In genomic region chr15:52566889-52567288, GRCh38 we compare ENCODE assay signal across 9 cellular contexts. TPM values are rescaled to one million over a fixed set of nuclear protein-coding genes. Genes with fewer than 3 reads are reported as not detected.
DNase-seq lines count a peak whose midpoint lies in the region; ATAC-seq, FAIRE-seq and TF ChIP-seq lines count a peak whose summit lies in the region.
"Had no signal": no experiment of that assay in that cellular context is flagged by ENCODE, and none has a peak within 500 bp of the region (broad histone marks: within the 10 kb centered on the region; RNA-seq: fewer than 3 reads in every experiment).

No MANE protein-coding gene starts in this region.

- no peak for TF ChIP-seq CTCF in astrocyte (IDR thresholded peaks at IDR 0.05; ENCODE audit: insufficient read depth, low read depth, low read length)
- TF ChIP-seq CTCF in vagina (IDR thresholded peaks at IDR 0.05) = no peak

- no peak for ATAC-seq in stimulated activated naive CD8-positive, alpha-beta T cell treated with anti-CD3 and anti-CD28 coated beads, Interleukin-15, Interleukin-2, amounts not matched to agents 100 U/mL and 50 U/mL, for 24 hours
- ATAC-seq in memory B cell (ENCODE audit: low read depth) = no peak
- ATAC-seq in GM18502 (IDR thresholded peaks at IDR 0.05; ENCODE audit: poor library complexity, unreplicated experiment) = no peak

- H3K36me3 Mint-ChIP-seq in stimulated activated naive CD8-positive, alpha-beta T cell treated with anti-CD3 and anti-CD28 coated beads, Interleukin-15, Interleukin-2, amounts not matched to agents 100 ng/mL and 50 ng/mL, for 24 hours (ENCODE audit: low read depth) = peaks cover 39% of the 10 kb centered on the region
- H3K36me3 Mint-ChIP-seq in astrocyte (ENCODE audit: low read depth, unreplicated experiment) (peaks cover 2% of the 10 kb centered on the region), memory B cell (peaks cover 3% of the 10 kb centered on the region)

- no peak for TF ChIP-seq POLR2A in vagina (IDR thresholded peaks at IDR 0.05)

- H3K27ac ChIP-seq in astrocyte (ENCODE audit: low read depth, low read length) (no peak overlapping the region), vagina (no peak overlapping the region)

- H4K20me1 ChIP-seq in astrocyte (ENCODE audit: insufficient read depth, low read length) = peaks cover 58% of the 10 kb centered on the region

- no peaks in the 10 kb centered on the region for H3K27me3 Mint-ChIP-seq in stimulated activated naive CD8-positive, alpha-beta T cell treated with anti-CD3 and anti-CD28 coated beads, Interleukin-15, Interleukin-2, amounts not matched to agents 100 ng/mL and 50 ng/mL, for 24 hours
- H3K27me3 Mint-ChIP-seq in astrocyte (ENCODE audit: low read depth, unreplicated experiment) (no peaks in the 10 kb centered on the region), memory B cell (no peaks in the 10 kb centered on the region)

- H3K27me3 ChIP-seq in astrocyte (ENCODE audit: insufficient read depth, low read length) = no peaks in the 10 kb centered on the region
- no peaks in the 10 kb centered on the region for H3K27me3 ChIP-seq in vagina

- H3K27ac Mint-ChIP-seq in stimulated activated naive CD8-positive, alpha-beta T cell treated with anti-CD3 and anti-CD28 coated beads, Interleukin-15, Interleukin-2, amounts not matched to agents 100 ng/mL and 50 ng/mL, for 24 hours = no peak overlapping the region
- no peak overlapping the region for H3K27ac Mint-ChIP-seq in astrocyte (ENCODE audit: unreplicated experiment)
- H3K27ac Mint-ChIP-seq in memory B cell = peak overlapping the region; percentile 65

- peaks cover 69% of the 10 kb centered on the region for H3K79me2 ChIP-seq in astrocyte (ENCODE audit: insufficient read depth, low read length)

- H3K9me3 Mint-ChIP-seq in stimulated activated naive CD8-positive, alpha-beta T cell treated with anti-CD3 and anti-CD28 coated beads, Interleukin-15, Interleukin-2, amounts not matched to agents 100 ng/mL and 50 ng/mL, for 24 hours = no peaks in the 10 kb centered on the region
- H3K9me3 Mint-ChIP-seq in astrocyte (ENCODE audit: unreplicated experiment) (no peaks in the 10 kb centered on the region), memory B cell (no peaks in the 10 kb centered on the region)

- intact Hi-C loops in vagina (cut with DNase I) = no loop called here

- H3K36me3 ChIP-seq in astrocyte (ENCODE audit: insufficient read depth, low read length) = no peaks in the 10 kb centered on the region
- H3K36me3 ChIP-seq in vagina = no peaks in the 10 kb centered on the region

- H3K4me3 Mint-ChIP-seq in stimulated activated naive CD8-positive, alpha-beta T cell treated with anti-CD3 and anti-CD28 coated beads, Interleukin-15, Interleukin-2, amounts not matched to agents 100 ng/mL and 50 ng/mL, for 24 hours = peak overlapping the region; percentile 99
- H3K4me3 Mint-ChIP-seq in astrocyte (ENCODE audit: unreplicated experiment) (peak overlapping the region; percentile 98), memory B cell (peak overlapping the region; percentile 34)

- H3K4me1 Mint-ChIP-seq in stimulated activated naive CD8-positive, alpha-beta T cell treated with anti-CD3 and anti-CD28 coated beads, Interleukin-15, Interleukin-2, amounts not matched to agents 100 ng/mL and 50 ng/mL, for 24 hours (ENCODE audit: low read depth) = peaks cover 54% of the 10 kb centered on the region
- peaks cover 18% of the 10 kb centered on the region for H3K4me1 Mint-ChIP-seq in astrocyte (ENCODE audit: low read depth, unreplicated experiment)
- peaks cover 28% of the 10 kb centered on the region for H3K4me1 Mint-ChIP-seq in memory B cell

- H3K4me1 ChIP-seq in astrocyte (ENCODE audit: insufficient read depth, low read length) = peaks cover 13% of the 10 kb centered on the region
- peaks cover 58% of the 10 kb centered on the region for H3K4me1 ChIP-seq in vagina

- H3K4me2 ChIP-seq in astrocyte (ENCODE audit: low read length) = peak overlapping the region; percentile 87

- H3K9me3 ChIP-seq in astrocyte (ENCODE audit: insufficient read depth, low read depth, low read length) = no peaks in the 10 kb centered on the region
- H3K9me3 ChIP-seq in vagina = no peaks in the 10 kb centered on the region

- no peak for DNase-seq in stimulated activated naive CD8-positive, alpha-beta T cell treated with anti-CD3 and anti-CD28 coated beads, Interleukin-15, Interleukin-2, amounts not matched to agents 100 U/mL and 50 U/mL, for 24 hours
- no peak for DNase-seq in astrocyte (ENCODE audit: low read depth)
- no peak for DNase-seq in memory B cell (ENCODE audit: low spot score in 2 of 2)
- DNase-seq in vagina (ENCODE audit: extremely low spot score in 2 of 2) = no peak
- no peak for DNase-seq in NCI-H187 treated with DMSO at 0.1 percent for 48 hours (lab: John Stamatoyannopoulos, UW)
- no peak for DNase-seq in NCI-H2196 (lab: John Stamatoyannopoulos, UW; ENCODE audit: unreplicated experiment)

- peak overlapping the region; percentile 93 for H3K4me3 ChIP-seq in astrocyte (ENCODE audit: insufficient read depth, low read depth, low read length)
- peak overlapping the region; percentile 8 to 88 for H3K4me3 ChIP-seq in vagina

- no peak overlapping the region for H2AFZ ChIP-seq in astrocyte (ENCODE audit: low read depth, low read length)

- no peak for FAIRE-seq in astrocyte (lab: Jason Lieb, UNC)
- FAIRE-seq: colon had no signal

- peak overlapping the region; percentile 93 for H3K9ac ChIP-seq in astrocyte (ENCODE audit: low read length)

RNA-seq across cellular contexts. Expression of gene ARPP19, which starts 1.9 kb away (rescaled TPM):
- total RNA-seq in astrocyte (182 and 198 TPM in 2 replicates), vagina (62.9 TPM)

RNA-seq across cellular contexts. Expression of gene MYO5A, which starts 38.2 kb away (rescaled TPM):
- total RNA-seq in astrocyte (47.6 and 47.7 TPM in 2 replicates), vagina (31.2 TPM)

Comparison
In these comparisons a context has a peak if more than half of its experiments do, and no peak if none do; other contexts are left out.
1. H3K4me3 Mint-ChIP-seq: peak in every context shown above with its lines; median percentile 99 in stimulated activated naive CD8-positive, alpha-beta T cell treated with anti-CD3 and anti-CD28 coated beads, Interleukin-15, Interleukin-2, amounts not matched to agents 100 ng/mL and 50 ng/mL, for 24 hours; 98 in astrocyte; 34 in memory B cell.